In genomic region chr9:120776788-120777187, GRCh38 we compare ENCODE assay signal across 20 cellular contexts. TPM values are rescaled to one million over a fixed set of nuclear protein-coding genes. Genes with fewer than 3 reads are reported as not detected.
DNase-seq lines count a peak whose midpoint lies in the region; ATAC-seq and TF ChIP-seq lines count a peak whose summit lies in the region.
"Had no signal": no experiment of that assay in that cellular context is flagged by ENCODE, and none has a peak within 500 bp of the region (broad histone marks: within the 10 kb centered on the region; RNA-seq: fewer than 3 reads in every experiment).

No MANE protein-coding gene starts in this region.

- ATAC-seq in activated naive CD8-positive, alpha-beta T cell treated with anti-CD3 and anti-CD28 coated beads, Interleukin-2, amount 10 ng/mL, durations not matched to agents 7 days and 5 days (ENCODE audit: low read depth): no peak
- ATAC-seq in naive thymus-derived CD8-positive, alpha-beta T cell: no peak

- H3K27ac ChIP-seq in breast epithelium: no peak overlapping the region

- POLR2A ChIA-PET in MCF 10A (lab: Yijun Ruan, JAX): interaction anchor here (0.8 to 5.6 kb wide), 6 partner anchors 14 to 244 kb away, joined by 3 to 103 read pairs (median 5); partner anchors contain the start of gene FBXW2
- POLR2A ChIA-PET in activated naive CD8-positive, alpha-beta T cell treated with anti-CD3 and anti-CD28 coated beads, Interleukin-2, amount 10 ng/mL, durations not matched to agents 7 days and 5 days (lab: Charles Lee): no interaction called here
- POLR2A ChIA-PET in naive thymus-derived CD8-positive, alpha-beta T cell (lab: Charles Lee): interaction anchor here (1.2 kb wide), 1 partner anchor 16 kb away, joined by 3 read pairs; the partner anchor contains the start of gene FBXW2

- H3K4me1 ChIP-seq in breast epithelium: no peaks in the 10 kb centered on the region

- H3K36me3 ChIP-seq in breast epithelium: peaks cover 8% of the 10 kb centered on the region

- no peak for DNase-seq in MCF 10A (ENCODE audit: unreplicated experiment)
- no peak for DNase-seq in breast epithelium (ENCODE audit: low spot score in 2 of 2)
- no peak for DNase-seq in activated naive CD8-positive, alpha-beta T cell treated with anti-CD3 and anti-CD28 coated beads, Interleukin-2, amount 10 ng/mL, durations not matched to agents 7 days and 5 days
- DNase-seq in epithelial cell of esophagus (ENCODE audit: low read depth): peak; percentile 38
- DNase-seq in naive thymus-derived CD8-positive, alpha-beta T cell: no peak
- no peak for DNase-seq in NAMALWA (ENCODE audit: low spot score)
- no peak for DNase-seq in SW 1271 (lab: John Stamatoyannopoulos, UW)
- DNase-seq: EL, GF-D8, GOT3, HCEC 1CT, KG1, MV-4-11, NCI-H1694, NCI-H446, NCI-H526, OCI-M1, Right ventricle myocardium superior had no signal

- CTCF ChIA-PET in MCF 10A (lab: Yijun Ruan, JAX): interaction anchor here (0.5 to 2.8 kb wide), 6 partner anchors 9 to 601 kb away, joined by 3 to 12 read pairs (median 4); no protein-coding TSS in a partner anchor

- no peaks in the 10 kb centered on the region for H3K27me3 Mint-ChIP-seq in MCF 10A (ENCODE audit: insufficient read depth, unreplicated experiment)
- H3K27me3 Mint-ChIP-seq in activated naive CD8-positive, alpha-beta T cell treated with anti-CD3 and anti-CD28 coated beads, Interleukin-2, amount 10 ng/mL, durations not matched to agents 7 days and 5 days: no peaks in the 10 kb centered on the region
- H3K27me3 Mint-ChIP-seq in naive thymus-derived CD8-positive, alpha-beta T cell: no peaks in the 10 kb centered on the region
- H3K27me3 Mint-ChIP-seq: B cell had no signal

- H3K4me3 ChIP-seq in breast epithelium: no peak overlapping the region
- H3K4me3 ChIP-seq in epithelial cell of esophagus (ENCODE audit: low read length): no peak overlapping the region

- H3K27me3 ChIP-seq in breast epithelium: no peaks in the 10 kb centered on the region

- H3K4me3 Mint-ChIP-seq in MCF 10A (ENCODE audit: unreplicated experiment): no peak overlapping the region
- no peak overlapping the region for H3K4me3 Mint-ChIP-seq in activated naive CD8-positive, alpha-beta T cell treated with anti-CD3 and anti-CD28 coated beads, Interleukin-2, amount 10 ng/mL, durations not matched to agents 7 days and 5 days
- no peak overlapping the region for H3K4me3 Mint-ChIP-seq in naive thymus-derived CD8-positive, alpha-beta T cell
- H3K4me3 Mint-ChIP-seq: B cell, CD14-positive monocyte had no signal

- TF ChIP-seq POLR2A in breast epithelium (IDR thresholded peaks at IDR 0.05): no peak

- peaks cover 61% of the 10 kb centered on the region for H3K36me3 Mint-ChIP-seq in MCF 10A (ENCODE audit: insufficient read depth, unreplicated experiment)
- H3K36me3 Mint-ChIP-seq in activated naive CD8-positive, alpha-beta T cell treated with anti-CD3 and anti-CD28 coated beads, Interleukin-2, amount 10 ng/mL, durations not matched to agents 7 days and 5 days: peaks cover 34% of the 10 kb centered on the region
- H3K36me3 Mint-ChIP-seq in naive thymus-derived CD8-positive, alpha-beta T cell: peaks cover 0 to 92% (median 14%) of the 10 kb centered on the region in 3 donors

- TF ChIP-seq CTCF in MCF 10A (IDR thresholded peaks at IDR 0.05; ENCODE audit: unreplicated experiment): no peak
- no peak for TF ChIP-seq CTCF in breast epithelium (IDR thresholded peaks at IDR 0.05)
- no peak for TF ChIP-seq CTCF in epithelial cell of esophagus (IDR thresholded peaks at IDR 0.05; ENCODE audit: insufficient read depth, low read depth, low read length, missing control alignments)

- no peaks in the 10 kb centered on the region for H3K9me3 Mint-ChIP-seq in MCF 10A (ENCODE audit: unreplicated experiment)
- no peaks in the 10 kb centered on the region for H3K9me3 Mint-ChIP-seq in activated naive CD8-positive, alpha-beta T cell treated with anti-CD3 and anti-CD28 coated beads, Interleukin-2, amount 10 ng/mL, durations not matched to agents 7 days and 5 days
- no peaks in the 10 kb centered on the region for H3K9me3 Mint-ChIP-seq in naive thymus-derived CD8-positive, alpha-beta T cell
- H3K9me3 Mint-ChIP-seq: CD14-positive monocyte had no signal

- H3K4me1 Mint-ChIP-seq in MCF 10A (ENCODE audit: insufficient read depth, unreplicated experiment): peaks cover 22% of the 10 kb centered on the region
- peaks cover 17% of the 10 kb centered on the region for H3K4me1 Mint-ChIP-seq in activated naive CD8-positive, alpha-beta T cell treated with anti-CD3 and anti-CD28 coated beads, Interleukin-2, amount 10 ng/mL, durations not matched to agents 7 days and 5 days
- H3K4me1 Mint-ChIP-seq in naive thymus-derived CD8-positive, alpha-beta T cell: peaks cover 6 to 17% (median 12%) of the 10 kb centered on the region in 4 donors
- H3K4me1 Mint-ChIP-seq: B cell, CD14-positive monocyte had no signal

- H3K27ac Mint-ChIP-seq in MCF 10A (ENCODE audit: low read depth, unreplicated experiment): peak overlapping the region; percentile 50
- H3K27ac Mint-ChIP-seq in activated naive CD8-positive, alpha-beta T cell treated with anti-CD3 and anti-CD28 coated beads, Interleukin-2, amount 10 ng/mL, durations not matched to agents 7 days and 5 days: peak overlapping the region; percentile 73
- H3K27ac Mint-ChIP-seq in naive thymus-derived CD8-positive, alpha-beta T cell: peak overlapping the region in 5 of 10 donors; percentile 24 to 68 (median 37)
- H3K27ac Mint-ChIP-seq: B cell had no signal

- intact Hi-C loops in MCF 10A (cut with micrococcal nuclease): no loop called here
- intact Hi-C loops in breast epithelium (cut with DNase I; ENCODE audit: low total_unique reads): no loop called here

- no peaks in the 10 kb centered on the region for H3K9me3 ChIP-seq in breast epithelium

- no TSS peak for BruUV-seq in MCF 10A (replicated peaks; lab: Mats Ljungman, UMichigan)

RNA-seq across cellular contexts. Expression of gene FBXW2, which starts 16.4 kb away (rescaled TPM):
- total RNA-seq in MCF 10A (2022): 53.9 and 58.4 TPM in 2 replicates
- 10 to 100 TPM; 44.9 to 49.9 (median 49.8) TPM for total RNA-seq in breast epithelium
- 10 to 100 TPM; 80.5 to 87.8 TPM for total RNA-seq in activated naive CD8-positive, alpha-beta T cell treated with anti-CD3 and anti-CD28 coated beads, Interleukin-2, amount 10 ng/mL, durations not matched to agents 7 days and 5 days
- total RNA-seq in naive thymus-derived CD8-positive, alpha-beta T cell: 10 to 100 TPM; 76.9 to 81.8 TPM
- polyA plus RNA-seq in naive thymus-derived CD8-positive, alpha-beta T cell: 10 to 100 TPM; 29.6 to 37.1 (median 31.7) TPM
